Comparison of ENCODE assay signal across 9 cellular contexts in genomic region chr20:31568041-31568731, GRCh38. TPM values are rescaled to one million over a fixed set of nuclear protein-coding genes. Genes with fewer than 3 reads are reported as not detected.
A peak's percentile ranks its signal among the peaks of the same experiment; 100 is the strongest.
DNase-seq lines count a peak whose midpoint lies in the region; ATAC-seq and TF ChIP-seq lines count a peak whose summit lies in the region.
"Had no signal": no experiment of that assay in that cellular context is flagged by ENCODE, and none has a peak within 500 bp of the region (broad histone marks: within the 10 kb centered on the region; RNA-seq: fewer than 3 reads in every experiment).

No MANE protein-coding gene starts in this region.

- no peak overlapping the region for H3K4me3 Mint-ChIP-seq in activated CD4-positive, alpha-beta T cell treated with anti-CD3 and anti-CD28 coated beads, Interleukin-2, amount 10 ng/mL, durations not matched to agents 7 days and 5 days
- H3K4me3 Mint-ChIP-seq in activated T-helper 2 cell treated with anti-CD3 and anti-CD28 coated beads, Interferon-gamma antibody, Interleukin-2, Interleukin-4, amounts not matched to agents 10 μg/mL and 5 μg/mL and 100 μg/mL, durations not matched to agents 14 hours and 24 hours and 36 hours (ENCODE audit: low read depth): no peak overlapping the region
- peak overlapping the region; percentile 17 for H3K4me3 Mint-ChIP-seq in glutamatergic neuron (ENCODE audit: unreplicated experiment)

- TF ChIP-seq EP300 in stomach (IDR thresholded peaks at IDR 0.05): no peak

- no peaks in the 10 kb centered on the region for H3K9me3 ChIP-seq in stomach

- no peak for ATAC-seq in HG03520 (IDR thresholded peaks at IDR 0.05; ENCODE audit: unreplicated experiment)

- POLR2A ChIA-PET in activated CD4-positive, alpha-beta T cell treated with anti-CD3 and anti-CD28 coated beads, Interleukin-2, amount 10 ng/mL, durations not matched to agents 7 days and 5 days (lab: Charles Lee): no interaction called here

- no peak overlapping the region for H3K4me3 ChIP-seq in stomach

- H3K36me3 Mint-ChIP-seq in activated CD4-positive, alpha-beta T cell treated with anti-CD3 and anti-CD28 coated beads, Interleukin-2, amount 10 ng/mL, durations not matched to agents 7 days and 5 days (ENCODE audit: low read depth): peaks cover 24% of the 10 kb centered on the region
- peaks cover 50% of the 10 kb centered on the region for H3K36me3 Mint-ChIP-seq in activated T-helper 2 cell treated with anti-CD3 and anti-CD28 coated beads, Interferon-gamma antibody, Interleukin-2, Interleukin-4, amounts not matched to agents 10 μg/mL and 5 μg/mL and 100 μg/mL, durations not matched to agents 14 hours and 24 hours and 36 hours (ENCODE audit: low read depth)
- no peaks in the 10 kb centered on the region for H3K36me3 Mint-ChIP-seq in glutamatergic neuron (ENCODE audit: unreplicated experiment)

- H3K27me3 Mint-ChIP-seq in activated CD4-positive, alpha-beta T cell treated with anti-CD3 and anti-CD28 coated beads, Interleukin-2, amount 10 ng/mL, durations not matched to agents 7 days and 5 days: no peaks in the 10 kb centered on the region
- H3K27me3 Mint-ChIP-seq in activated T-helper 2 cell treated with anti-CD3 and anti-CD28 coated beads, Interferon-gamma antibody, Interleukin-2, Interleukin-4, amounts not matched to agents 10 μg/mL and 5 μg/mL and 100 μg/mL, durations not matched to agents 14 hours and 24 hours and 36 hours (ENCODE audit: low read depth): no peaks in the 10 kb centered on the region
- peaks cover 24% of the 10 kb centered on the region for H3K27me3 Mint-ChIP-seq in glutamatergic neuron (ENCODE audit: unreplicated experiment)

- peaks cover 30% of the 10 kb centered on the region for H3K4me1 Mint-ChIP-seq in activated CD4-positive, alpha-beta T cell treated with anti-CD3 and anti-CD28 coated beads, Interleukin-2, amount 10 ng/mL, durations not matched to agents 7 days and 5 days
- peaks cover 14% of the 10 kb centered on the region for H3K4me1 Mint-ChIP-seq in activated T-helper 2 cell treated with anti-CD3 and anti-CD28 coated beads, Interferon-gamma antibody, Interleukin-2, Interleukin-4, amounts not matched to agents 10 μg/mL and 5 μg/mL and 100 μg/mL, durations not matched to agents 14 hours and 24 hours and 36 hours (ENCODE audit: low read depth)
- H3K4me1 Mint-ChIP-seq in glutamatergic neuron (ENCODE audit: low read depth, unreplicated experiment): peaks cover 39% of the 10 kb centered on the region

- intact Hi-C loops in activated T-helper 2 cell treated with anti-CD3 and anti-CD28 coated beads, Interferon-gamma antibody, Interleukin-2, Interleukin-4, amounts not matched to agents 10 μg/mL and 5 μg/mL and 100 μg/mL, durations not matched to agents 14 hours and 24 hours and 36 hours (cut with micrococcal nuclease): no loop called here
- intact Hi-C loops in stomach (cut with DNase I; ENCODE audit: low total_unique reads): loop anchor here (5.0 kb wide), 1 partner anchor 44 kb away; no protein-coding TSS in a partner anchor

- TF ChIP-seq CTCF in glutamatergic neuron (IDR thresholded peaks at IDR 0.05; ENCODE audit: partially characterized antibody, unreplicated experiment) (no peak), stomach (IDR thresholded peaks at IDR 0.05) (no peak)

- peak overlapping the region; percentile 71 for H3K27ac Mint-ChIP-seq in activated CD4-positive, alpha-beta T cell treated with anti-CD3 and anti-CD28 coated beads, Interleukin-2, amount 10 ng/mL, durations not matched to agents 7 days and 5 days
- H3K27ac Mint-ChIP-seq in activated T-helper 2 cell treated with anti-CD3 and anti-CD28 coated beads, Interferon-gamma antibody, Interleukin-2, Interleukin-4, amounts not matched to agents 10 μg/mL and 5 μg/mL and 100 μg/mL, durations not matched to agents 14 hours and 24 hours and 36 hours: peak overlapping the region; percentile 16
- peak overlapping the region; percentile 78 for H3K27ac Mint-ChIP-seq in glutamatergic neuron (ENCODE audit: unreplicated experiment)

- peaks cover 30 to 71% (median 66%) of the 10 kb centered on the region in 4 donors for H3K36me3 ChIP-seq in stomach

- H3K27me3 ChIP-seq in stomach: no peaks in the 10 kb centered on the region

- 70 to 81% (median 76%) methylated on average over 17 to 21 of the region's 21 CpGs for WGBS in stomach, 5 donors

- no peak for TF ChIP-seq POLR2A in stomach (IDR thresholded peaks at IDR 0.05)

- CTCF ChIA-PET in activated CD4-positive, alpha-beta T cell treated with anti-CD3 and anti-CD28 coated beads, Interleukin-2, amount 10 ng/mL, durations not matched to agents 7 days and 5 days (lab: Charles Lee): interaction anchor here (0.8 to 5.9 kb wide), 8 partner anchors 8 to 93 kb away, joined by 3 to 115 read pairs (median 6); partner anchors contain the start of gene ID1

- no peak for DNase-seq in activated CD4-positive, alpha-beta T cell treated with anti-CD3 and anti-CD28 coated beads, Interleukin-2, amount 10 ng/mL, durations not matched to agents 7 days and 5 days
- no peak for DNase-seq in activated CD4-positive, alpha-beta T cell treated with anti-CD3 and anti-CD28 coated beads, Interleukin-2, amount 50 U/mL, for 1 hour
- no peak for DNase-seq in activated T-helper 2 cell treated with anti-CD3 and anti-CD28 coated beads, Interferon-gamma antibody, Interleukin-2, Interleukin-4, amounts not matched to agents 10 μg/mL and 5 μg/mL and 100 μg/mL, durations not matched to agents 14 hours and 24 hours and 36 hours (ENCODE audit: low spot score)
- DNase-seq in glutamatergic neuron: peak; percentile 55
- DNase-seq in stomach: no peak
- no peak for DNase-seq in mucosa of gallbladder (ENCODE audit: low spot score)
- no peak for DNase-seq in NCI-H82 (lab: John Stamatoyannopoulos, UW)
- DNase-seq: NCI-H2107 had no signal

- peak overlapping the region; percentile 23 to 97 (median 93) for H3K27ac ChIP-seq in stomach

- peaks cover 47 to 75% (median 55%) of the 10 kb centered on the region in 4 donors for H3K4me1 ChIP-seq in stomach

- H3K9me3 Mint-ChIP-seq in activated CD4-positive, alpha-beta T cell treated with anti-CD3 and anti-CD28 coated beads, Interleukin-2, amount 10 ng/mL, durations not matched to agents 7 days and 5 days: no peaks in the 10 kb centered on the region
- H3K9me3 Mint-ChIP-seq in activated T-helper 2 cell treated with anti-CD3 and anti-CD28 coated beads, Interferon-gamma antibody, Interleukin-2, Interleukin-4, amounts not matched to agents 10 μg/mL and 5 μg/mL and 100 μg/mL, durations not matched to agents 14 hours and 24 hours and 36 hours: no peaks in the 10 kb centered on the region
- peaks cover 20% of the 10 kb centered on the region for H3K9me3 Mint-ChIP-seq in glutamatergic neuron (ENCODE audit: unreplicated experiment)

RNA-seq across cellular contexts. Expression of gene ID1, which starts 36.9 kb away (rescaled TPM):
- total RNA-seq in activated CD4-positive, alpha-beta T cell treated with anti-CD3 and anti-CD28 coated beads, Interleukin-2, amount 10 ng/mL, durations not matched to agents 7 days and 5 days: 1 to 10 TPM in 1 of 2 experiments, under 1 TPM in 1; 0.85 to 1.4 TPM
- 1.5 and 2.1 TPM in 2 replicates for total RNA-seq in activated T-helper 2 cell treated with anti-CD3 and anti-CD28 coated beads, Interferon-gamma antibody, Interleukin-2, Interleukin-4, amounts not matched to agents 10 μg/mL and 5 μg/mL and 100 μg/mL, durations not matched to agents 14 hours and 24 hours and 36 hours
- 92.0 TPM for total RNA-seq in glutamatergic neuron (ENCODE audit: unreplicated experiment)
- 100 to 1,000 TPM; 315 to 475 (median 378) TPM for total RNA-seq in stomach
- 100 to 1,000 TPM; 168 to 585 (median 350) TPM for polyA plus RNA-seq in stomach
- total RNA-seq in mucosa of gallbladder: 59.7 TPM

RNA-seq across cellular contexts. Expression of gene HM13, which starts 53.9 kb away (rescaled TPM):
- total RNA-seq in activated CD4-positive, alpha-beta T cell treated with anti-CD3 and anti-CD28 coated beads, Interleukin-2, amount 10 ng/mL, durations not matched to agents 7 days and 5 days: 100 to 1,000 TPM; 137 to 146 TPM
- total RNA-seq in activated T-helper 2 cell treated with anti-CD3 and anti-CD28 coated beads, Interferon-gamma antibody, Interleukin-2, Interleukin-4, amounts not matched to agents 10 μg/mL and 5 μg/mL and 100 μg/mL, durations not matched to agents 14 hours and 24 hours and 36 hours: 184 and 188 TPM in 2 replicates
- 320 TPM for total RNA-seq in glutamatergic neuron (ENCODE audit: unreplicated experiment)
- 100 to 1,000 TPM in 1 of 5 donors, 10 to 100 TPM in 4; 10.7 to 103 (median 56.9) TPM for total RNA-seq in stomach
- 100 to 1,000 TPM; 119 to 181 (median 165) TPM for polyA plus RNA-seq in stomach
- total RNA-seq in mucosa of gallbladder: 204 TPM

Comparison
In these comparisons a context has a peak if more than half of its experiments do, and no peak if none do; other contexts are left out.
1. H3K27ac Mint-ChIP-seq: peak in every context shown above with its lines; median percentile 78 in glutamatergic neuron; 71 in activated CD4-positive, alpha-beta T cell treated with anti-CD3 and anti-CD28 coated beads, Interleukin-2, amount 10 ng/mL, durations not matched to agents 7 days and 5 days; 16 in activated T-helper 2 cell treated with anti-CD3 and anti-CD28 coated beads, Interferon-gamma antibody, Interleukin-2, Interleukin-4, amounts not matched to agents 10 μg/mL and 5 μg/mL and 100 μg/mL, durations not matched to agents 14 hours and 24 hours and 36 hours.
2. RNA of gene ID1, which starts 36.9 kb away (total RNA-seq): 315 to 475 TPM in stomach, 92.0 TPM in glutamatergic neuron (single experiment) and 59.7 TPM in mucosa of gallbladder (single experiment); 1.5 to 2.1 TPM in activated T-helper 2 cell treated with anti-CD3 and anti-CD28 coated beads, Interferon-gamma antibody, Interleukin-2, Interleukin-4, amounts not matched to agents 10 μg/mL and 5 μg/mL and 100 μg/mL, durations not matched to agents 14 hours and 24 hours and 36 hours and 0.85 to 1.4 TPM in activated CD4-positive, alpha-beta T cell treated with anti-CD3 and anti-CD28 coated beads, Interleukin-2, amount 10 ng/mL, durations not matched to agents 7 days and 5 days; every median in the first group is over 10 times any median in the second.